Comparison of ENCODE assay signal across 21 cellular contexts in the genomic region with DNA sequence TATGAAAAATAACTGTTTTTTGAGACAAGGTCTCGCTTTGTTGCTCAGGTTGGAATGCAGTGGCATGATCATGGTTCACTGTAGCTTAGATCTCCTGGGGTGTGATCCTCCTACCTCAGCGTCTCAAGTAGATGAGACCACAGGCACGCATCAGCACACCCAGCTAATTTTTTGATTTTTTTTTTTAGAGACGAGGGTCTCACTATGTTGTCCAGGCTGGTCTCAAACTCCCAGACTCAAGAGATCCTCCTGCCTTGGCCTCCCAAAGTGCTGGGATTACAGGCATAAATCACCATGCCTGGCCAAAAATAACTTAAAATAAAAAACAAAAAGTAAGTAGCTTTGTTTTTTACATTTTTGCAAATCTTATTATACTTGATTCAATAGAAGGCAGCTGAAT.
"Had no signal": no experiment of that assay in that cellular context is flagged by ENCODE, and none has a peak within 500 bp of the region (broad histone marks: within the 10 kb centered on the region; RNA-seq: fewer than 3 reads in every experiment).

No MANE protein-coding gene starts in this region.

- H3K4me2 ChIP-seq: smooth muscle cell had no signal

- FAIRE-seq: endothelial cell of umbilical vein, TTC549 had no signal

- ATAC-seq: activated T-helper 17 cell treated with anti-CD3 and anti-CD28 coated beads, Interleukin-2, amount 50 U/mL, for 72 hours had no signal

- H3K4me3 ChIP-seq: esophagus squamous epithelium, smooth muscle cell, stomach had no signal

- H3K36me3 ChIP-seq: esophagus squamous epithelium had no signal

- H3K27me3 ChIP-seq: esophagus squamous epithelium, stomach had no signal

- H3K9me3 ChIP-seq: esophagus squamous epithelium, stomach had no signal

- DNase-seq: activated B cell treated with CpG ODN at 0.5 μM for 24 hours; activated CD4-positive, alpha-beta memory T cell treated with anti-CD3 and anti-CD28 coated beads, Interleukin-2, amount 10 ng/mL, durations not matched to agents 7 days and 5 days; activated CD4-positive, alpha-beta T cell treated with anti-CD3 and anti-CD28 coated beads for 48 hours; activated naive CD4-positive, alpha-beta T cell; activated naive CD8-positive, alpha-beta T cell treated with anti-CD3 and anti-CD28 coated beads for 36 hours; activated T-cell treated with anti-CD3 and anti-CD28 coated beads, Interleukin-2, amount 50 U/mL, for 1 hour; amniotic stem cell; dermis blood vessel endothelial cell; effector memory CD4-positive, alpha-beta T cell; esophagus squamous epithelium; hippocampal formation; islet precursor cell; midbrain; occipital lobe; posterior cingulate gyrus; stimulated activated CD4-positive, alpha-beta T cell treated with anti-CD3 and anti-CD28 coated beads, Interleukin-4, amount 100 ng/mL, for 1 hour; stomach had no signal
